8 cellular contexts compared by ENCODE assay signal in the genomic region with DNA sequence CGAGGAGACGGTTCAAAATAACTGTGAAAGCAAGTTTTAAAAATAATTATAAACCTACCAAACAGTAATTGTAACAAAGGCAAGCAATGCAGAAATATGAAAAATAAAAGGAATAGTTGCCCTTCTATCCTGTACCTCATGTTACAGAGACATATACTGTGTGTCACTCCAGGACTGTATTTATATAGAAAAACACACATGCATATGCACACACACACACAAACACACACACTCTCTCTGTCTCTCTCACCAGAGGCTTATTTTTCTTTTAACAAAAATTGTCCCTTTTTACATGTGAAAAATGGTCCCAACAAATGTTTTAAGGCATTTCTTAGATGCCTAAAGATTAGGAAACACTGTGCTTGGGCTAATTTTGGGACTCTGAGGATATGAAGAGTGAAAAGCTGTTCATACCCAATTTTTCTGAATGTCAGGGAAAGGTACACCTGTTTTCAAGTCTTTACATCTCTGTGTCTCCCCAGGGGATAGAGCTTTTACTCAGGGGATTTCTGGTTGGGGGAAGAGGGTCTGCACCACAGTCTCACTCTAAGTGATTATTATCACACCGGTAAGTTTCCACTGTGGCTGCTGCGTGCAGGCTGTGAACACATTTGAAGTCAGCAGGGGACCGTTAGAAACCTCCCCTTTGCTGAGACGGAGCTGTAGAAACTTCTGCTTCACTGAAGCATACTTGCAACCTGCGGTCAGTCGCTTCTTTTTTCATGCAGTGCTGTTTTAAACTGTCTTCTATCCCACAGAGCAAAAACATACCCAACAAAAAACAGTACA. TPM values are rescaled to one million over a fixed set of nuclear protein-coding genes. Genes with fewer than 3 reads are reported as not detected.
A peak's percentile ranks its signal among the peaks of the same experiment; 100 is the strongest.
DNase-seq lines count a peak whose midpoint lies in the region; ATAC-seq, FAIRE-seq and TF ChIP-seq lines count a peak whose summit lies in the region.

No MANE protein-coding gene starts in this region.

- H3K4me3 ChIP-seq in Caco-2 (ENCODE audit: low read depth, low read length) (no peak overlapping the region), small intestine (ENCODE audit: low read depth in 1 of 2, low read length in 2 of 2) (no peak overlapping the region), tibial nerve (no peak overlapping the region), Karpas-422 (ENCODE audit: low read length) (no peak overlapping the region)

- H3K4me3 Mint-ChIP-seq in Caco-2 (ENCODE audit: unreplicated experiment): no peak overlapping the region
- H3K4me3 Mint-ChIP-seq in activated CD4-positive, alpha-beta memory T cell treated with anti-CD3 and anti-CD28 coated beads, Interleukin-2, amount 10 ng/mL, durations not matched to agents 7 days and 5 days: no peak overlapping the region

- WGBS in small intestine, 3 donors: 30 to 39% (median 36%) methylated on average over 8 of the region's 8 CpGs
- WGBS in tibial nerve, 2 donors: 38 to 42% methylated on average over 8 of the region's 8 CpGs

- no peak overlapping the region for H3K4me2 ChIP-seq in Karpas-422 (ENCODE audit: low read depth, low read length, poor library complexity, severe bottlenecking)

- H3K79me2 ChIP-seq in Karpas-422 (ENCODE audit: low read length): no peaks in the 10 kb centered on the region

- H3K27ac ChIP-seq in small intestine (ENCODE audit: low read depth in 1 of 2, low read length in 1 of 2) (no peak overlapping the region), tibial nerve (no peak overlapping the region), Karpas-422 (ENCODE audit: low read length) (no peak overlapping the region)

- no peaks in the 10 kb centered on the region for H3K9me3 Mint-ChIP-seq in Caco-2 (ENCODE audit: unreplicated experiment)
- no peaks in the 10 kb centered on the region for H3K9me3 Mint-ChIP-seq in activated CD4-positive, alpha-beta memory T cell treated with anti-CD3 and anti-CD28 coated beads, Interleukin-2, amount 10 ng/mL, durations not matched to agents 7 days and 5 days

- H3K9me2 ChIP-seq in Karpas-422 (replicated peaks; ENCODE audit: insufficient read depth, low read length): no peaks in the 10 kb centered on the region

- TF ChIP-seq CTCF in Caco-2 (IDR thresholded peaks at IDR 0.05; ENCODE audit: insufficient read depth in 1 of 2, low read depth in 1 of 2, low read length in 1 of 2, severe bottlenecking in 1 of 2, unreplicated experiment in 1 of 2) (no peak), tibial nerve (IDR thresholded peaks at IDR 0.05) (no peak)

- H3K4me1 ChIP-seq in Caco-2 (peaks cover 20% of the 10 kb centered on the region), small intestine (ENCODE audit: control insufficient read depth in 2 of 2, insufficient read depth in 1 of 2, low read depth in 1 of 2, low read length in 1 of 2) (no peaks in the 10 kb centered on the region), tibial nerve (peaks cover 0 to 4% (median 0%) of the 10 kb centered on the region in 4 donors), Karpas-422 (ENCODE audit: low read length) (peaks cover 16% of the 10 kb centered on the region)

- no peak for TF ChIP-seq EP300 in tibial nerve (IDR thresholded peaks at IDR 0.05)

- DNase-seq in Caco-2 (no peak), myocyte (ENCODE audit: low read depth) (peak; percentile 23), small intestine (no peak), tibial nerve (ENCODE audit: low spot score in 2 of 2) (no peak), Karpas-422 (no peak)
- DNase-seq in activated CD4-positive, alpha-beta memory T cell treated with anti-CD3 and anti-CD28 coated beads, Interleukin-2, amount 10 ng/mL, durations not matched to agents 7 days and 5 days: peak; percentile 18

- intact Hi-C loops in Caco-2 (cut with micrococcal nuclease; ENCODE audit: unreplicated experiment): loop anchor here (10.0 kb wide), 1 partner anchor 1572 kb away; a partner anchor contains a TSS

- H4K20me1 ChIP-seq in Karpas-422 (ENCODE audit: insufficient read depth, low read depth, low read length): no peaks in the 10 kb centered on the region

- no TSS peak for BruUV-seq in Caco-2 (replicated peaks; lab: Mats Ljungman, UMichigan)

- H2AFZ ChIP-seq in Karpas-422 (ENCODE audit: low read length): no peak overlapping the region

- POLR2A ChIA-PET in Caco-2 (lab: Charles Lee): no interaction called here
- POLR2A ChIA-PET in activated CD4-positive, alpha-beta memory T cell treated with anti-CD3 and anti-CD28 coated beads, Interleukin-2, amount 10 ng/mL, durations not matched to agents 7 days and 5 days (lab: Charles Lee): no interaction called here

- H3K9ac ChIP-seq in Karpas-422 (ENCODE audit: low read length): no peak overlapping the region

- ATAC-seq in GM21367 (IDR thresholded peaks at IDR 0.05; ENCODE audit: unreplicated experiment): peak; percentile 92
- ATAC-seq in HG03565 (IDR thresholded peaks at IDR 0.05; ENCODE audit: unreplicated experiment): peak; percentile 89

- no peak for TF ChIP-seq POLR2A in tibial nerve (IDR thresholded peaks at IDR 0.05)

- peak overlapping the region; percentile 67 for H3K27ac Mint-ChIP-seq in Caco-2 (ENCODE audit: unreplicated experiment)
- H3K27ac Mint-ChIP-seq in activated CD4-positive, alpha-beta memory T cell treated with anti-CD3 and anti-CD28 coated beads, Interleukin-2, amount 10 ng/mL, durations not matched to agents 7 days and 5 days: no peak overlapping the region

- H3K4me1 Mint-ChIP-seq in Caco-2 (ENCODE audit: low read depth, unreplicated experiment): peaks cover 17% of the 10 kb centered on the region
- H3K4me1 Mint-ChIP-seq in activated CD4-positive, alpha-beta memory T cell treated with anti-CD3 and anti-CD28 coated beads, Interleukin-2, amount 10 ng/mL, durations not matched to agents 7 days and 5 days: peaks cover 8% of the 10 kb centered on the region

- H3K27me3 ChIP-seq in Caco-2 (replicated peaks; ENCODE audit: control insufficient read depth, insufficient read depth, low read length) (no peaks in the 10 kb centered on the region), small intestine (ENCODE audit: control insufficient read depth in 2 of 2, insufficient read depth in 2 of 2, low read length in 2 of 2) (no peaks in the 10 kb centered on the region), tibial nerve (no peaks in the 10 kb centered on the region), Karpas-422 (ENCODE audit: low read length) (no peaks in the 10 kb centered on the region)

- CTCF ChIA-PET in Caco-2 (lab: Charles Lee): no interaction called here
- CTCF ChIA-PET in activated CD4-positive, alpha-beta memory T cell treated with anti-CD3 and anti-CD28 coated beads, Interleukin-2, amount 10 ng/mL, durations not matched to agents 7 days and 5 days (lab: Charles Lee): no interaction called here

- H3K36me3 ChIP-seq in Caco-2 (ENCODE audit: control insufficient read depth, insufficient read depth, low read length) (no peaks in the 10 kb centered on the region), small intestine (ENCODE audit: control insufficient read depth in 2 of 2, insufficient read depth in 2 of 2, low read length in 2 of 2) (no peaks in the 10 kb centered on the region), tibial nerve (no peaks in the 10 kb centered on the region), Karpas-422 (ENCODE audit: insufficient read depth, low read length) (no peaks in the 10 kb centered on the region)

- no peak for FAIRE-seq in small intestine (lab: Jason Lieb, UNC)

- H3K36me3 Mint-ChIP-seq in Caco-2 (ENCODE audit: insufficient read depth, unreplicated experiment): no peaks in the 10 kb centered on the region
- H3K36me3 Mint-ChIP-seq in activated CD4-positive, alpha-beta memory T cell treated with anti-CD3 and anti-CD28 coated beads, Interleukin-2, amount 10 ng/mL, durations not matched to agents 7 days and 5 days (ENCODE audit: low read depth): no peaks in the 10 kb centered on the region

- no peaks in the 10 kb centered on the region for H3K27me3 Mint-ChIP-seq in Caco-2 (ENCODE audit: insufficient read depth, unreplicated experiment)
- H3K27me3 Mint-ChIP-seq in activated CD4-positive, alpha-beta memory T cell treated with anti-CD3 and anti-CD28 coated beads, Interleukin-2, amount 10 ng/mL, durations not matched to agents 7 days and 5 days: peaks cover 8% of the 10 kb centered on the region

- H3K9me3 ChIP-seq in Caco-2 (no peaks in the 10 kb centered on the region), small intestine (ENCODE audit: control insufficient read depth, low read depth) (no peaks in the 10 kb centered on the region), tibial nerve (no peaks in the 10 kb centered on the region), Karpas-422 (ENCODE audit: low read length) (no peaks in the 10 kb centered on the region)

RNA-seq across cellular contexts. Expression of a gene that starts 51.4 kb away (rescaled TPM):
- total RNA-seq in Caco-2 (2022) (21.5 and 25.3 TPM in 2 replicates), myocyte (22.6 and 27.8 TPM in 2 replicates), tibial nerve (10 to 100 TPM; 25.5 to 42.7 (median 27.8) TPM)
- total RNA-seq in activated CD4-positive, alpha-beta memory T cell treated with anti-CD3 and anti-CD28 coated beads, Interleukin-2, amount 10 ng/mL, durations not matched to agents 7 days and 5 days: 1 to 10 TPM; 8.4 to 8.5 TPM
- 15.5 TPM for polyA plus RNA-seq in myocyte (2012)
- 10 to 100 TPM; 15.4 to 20.6 (median 17.3) TPM for polyA plus RNA-seq in small intestine
- total RNA-seq in Karpas-422 (2014; rRNA removed; shearing (Covaris generic); ENCODE audit: low replicate concordance): 38.2 and 67.8 TPM in 2 replicates

Comparison
In these comparisons a context has a peak if more than half of its experiments do, and no peak if none do; other contexts are left out.
1. DNase-seq: peak in activated CD4-positive, alpha-beta memory T cell treated with anti-CD3 and anti-CD28 coated beads, Interleukin-2, amount 10 ng/mL, durations not matched to agents 7 days and 5 days (single experiment) and myocyte (single experiment); none in Caco-2 (0 of 2), small intestine (single experiment), tibial nerve (0 of 2) and Karpas-422 (single experiment).